In genomic region chr12:57452937-57453509, GRCh38 we compare ENCODE assay signal across 9 cellular contexts. TPM values are rescaled to one million over a fixed set of nuclear protein-coding genes. Genes with fewer than 3 reads are reported as not detected.
A peak's percentile ranks its signal among the peaks of the same experiment; 100 is the strongest.
DNase-seq lines count a peak whose midpoint lies in the region; ATAC-seq, FAIRE-seq and TF ChIP-seq lines count a peak whose summit lies in the region.
"Had no signal": no experiment of that assay in that cellular context is flagged by ENCODE, and none has a peak within 500 bp of the region (broad histone marks: within the 10 kb centered on the region; RNA-seq: fewer than 3 reads in every experiment).

No MANE protein-coding gene starts in this region.

- H3K27me3 ChIP-seq in HepG2 (ENCODE audit: control insufficient read depth in 1 of 2, insufficient read depth in 2 of 2, low read length in 2 of 2) = no peaks in the 10 kb centered on the region; a peak in 1 of 5 replicates

- TF ChIP-seq EP300 in HepG2 (IDR thresholded peaks at IDR 0.05; ENCODE audit: low read depth in 2 of 2, low read length in 2 of 2) (peak in 1 of 2 experiments; percentile 5; a peak in 1 of 4 replicates), HepG2 (CRISPR knock-in tag; IDR thresholded peaks at IDR 0.05; ENCODE audit: borderline replicate concordance) (0 out of 2 replicates have a peak, but pooled peaks have one; percentile 8)

- H3K36me3 Mint-ChIP-seq in T-helper 2 cell treated with Interferon-gamma antibody and Interleukin-4, amounts not matched to agents 5 μg/mL and 100 μg/mL, for 36 hours (ENCODE audit: low read depth) = no peaks in the 10 kb centered on the region

- in situ Hi-C loops in HepG2 (cut with HindIII; ENCODE audit: extremely low pct_ligation_motif_present, low pct_unique_long_range_greater_than_20kb) = loop anchor here (5.0 kb wide), 1 partner anchor 146 kb away; no protein-coding TSS in a partner anchor

- H3K27ac Mint-ChIP-seq in T-helper 2 cell treated with Interferon-gamma antibody and Interleukin-4, amounts not matched to agents 5 μg/mL and 100 μg/mL, for 36 hours = no peak overlapping the region

- WGBS in HepG2 (ENCODE audit: low lambda C conversion rate) = 24% methylated on average over 4 of the region's 7 CpGs

- TF ChIP-seq CTCF in C4-2B (conservative IDR thresholded peaks at IDR 0.05) = peak; percentile 95
- peak; percentile 98 for TF ChIP-seq CTCF in choroid plexus epithelial cell (conservative IDR thresholded peaks at IDR 0.05; ENCODE audit: low read depth, low read length)
- TF ChIP-seq CTCF in HepG2 (CRISPR knock-in tag; IDR thresholded peaks at IDR 0.05) = peak; percentile 98

- no peak overlapping the region for H3K9ac ChIP-seq in HepG2 (ENCODE audit: insufficient read depth, low read depth, low read length)

- no peaks in the 10 kb centered on the region for H3K36me3 ChIP-seq in HepG2 (replicated peaks in 1 of 2; ENCODE audit: control insufficient read depth in 1 of 2, insufficient read depth in 2 of 2, low read length in 2 of 2)

- peak; percentile 83 for FAIRE-seq in HepG2 (lab: Jason Lieb, UNC)

- H3K79me2 ChIP-seq in HepG2 (ENCODE audit: insufficient read depth, low read length) = peaks cover 15% of the 10 kb centered on the region

- no peaks in the 10 kb centered on the region for H3K9me3 Mint-ChIP-seq in T-helper 2 cell treated with Interferon-gamma antibody and Interleukin-4, amounts not matched to agents 5 μg/mL and 100 μg/mL, for 36 hours

- ATAC-seq in GM19463 (IDR thresholded peaks at IDR 0.05; ENCODE audit: unreplicated experiment) = peak; percentile 42
- ATAC-seq in HepG2 = peak; percentile 29
- ATAC-seq in HG03045 (IDR thresholded peaks at IDR 0.05; ENCODE audit: unreplicated experiment) = no peak

- peaks cover 9% of the 10 kb centered on the region for H3K4me1 Mint-ChIP-seq in T-helper 2 cell treated with Interferon-gamma antibody and Interleukin-4, amounts not matched to agents 5 μg/mL and 100 μg/mL, for 36 hours (ENCODE audit: low read depth)

- no TSS peak for BruUV-seq in HepG2 (replicated peaks; lab: Mats Ljungman, UMichigan)

- H3K27ac ChIP-seq in C4-2B (no peak overlapping the region), HepG2 (ENCODE audit: extremely low read length, insufficient read depth, low read length) (no peak overlapping the region)

- TF ChIP-seq RAD21 in HepG2 (CRISPR knock-in tag; IDR thresholded peaks at IDR 0.05) = peak; percentile 91

- no peaks in the 10 kb centered on the region for H3K27me3 Mint-ChIP-seq in T-helper 2 cell treated with Interferon-gamma antibody and Interleukin-4, amounts not matched to agents 5 μg/mL and 100 μg/mL, for 36 hours (ENCODE audit: low read depth)

- H3K9me3 ChIP-seq in HepG2 (ENCODE audit: low read length) = no peaks in the 10 kb centered on the region

- no peak overlapping the region for H3K4me3 Mint-ChIP-seq in T-helper 2 cell treated with Interferon-gamma antibody and Interleukin-4, amounts not matched to agents 5 μg/mL and 100 μg/mL, for 36 hours

- TF ChIP-seq POLR2A in HepG2 (IDR thresholded peaks at IDR 0.05; ENCODE audit: insufficient read depth in 1 of 2, low read depth in 2 of 2, low read length in 2 of 2) = no peak

- no peak overlapping the region for H3K4me3 ChIP-seq in choroid plexus epithelial cell (ENCODE audit: low read depth, low read length)
- 0 out of 6 replicates have a peak overlapping the region, but pooled peaks of 1 of the 3 experiments have one; percentile 3 for H3K4me3 ChIP-seq in HepG2 (replicated peaks in 1 of 3; ENCODE audit: insufficient read depth in 1 of 3, low read depth in 2 of 3, low read length in 3 of 3)

- CTCF ChIA-PET in HepG2 (lab: Yijun Ruan, JAX; ENCODE audit: low intra/inter-chr PET ratio, low total read pairs) = interaction anchor here (0.8 to 6.1 kb wide), 2 partner anchors 85 to 145 kb away, joined by 4 to 66 read pairs; no protein-coding TSS in a partner anchor

- H2AFZ ChIP-seq in HepG2 (ENCODE audit: low read length) = no peak overlapping the region

- H4K20me1 ChIP-seq in HepG2 (ENCODE audit: insufficient read depth, low read length) = no peaks in the 10 kb centered on the region

- intact Hi-C loops in HepG2 (cut with micrococcal nuclease; ENCODE audit: unreplicated experiment) = loop anchor here (1.0 to 10.0 kb wide), 5 partner anchors 18 to 698 kb away; partner anchors contain the start of gene PRIM1

- peak overlapping the region; percentile 80 for H3K4me2 ChIP-seq in HepG2 (ENCODE audit: low read depth, low read length)

- H3K4me1 ChIP-seq in HepG2 (ENCODE audit: insufficient read depth, low read length) = peaks cover 81% of the 10 kb centered on the region

- peak; percentile 71 for DNase-seq in NCI-H128 (lab: John Stamatoyannopoulos, UW; ENCODE audit: unreplicated experiment)
- peak; percentile 48 for DNase-seq in T-helper 2 cell treated with Interferon-gamma antibody and Interleukin-4, amounts not matched to agents 5 μg/mL and 100 μg/mL, for 36 hours (ENCODE audit: low spot score)
- peak; percentile 88 for DNase-seq in choroid plexus epithelial cell (ENCODE audit: low read depth)
- peak; percentile 73 for DNase-seq in HepG2 (ENCODE audit: low spot score)
- DNase-seq in stimulated activated CD4-positive, alpha-beta T cell treated with anti-CD3 and anti-CD28 coated beads, Interleukin-4, amount 100 ng/mL, for 48 hours (ENCODE audit: low read depth in 2 of 2) = peak; percentile 56 to 61

- POLR2A ChIA-PET in HepG2 (lab: Yijun Ruan, JAX) = interaction anchor here (0.8 to 6.4 kb wide), 9 partner anchors 11 to 145 kb away, joined by 3 to 99 read pairs (median 7); partner anchors contain the start of genes INHBC and R3HDM2

RNA-seq across cellular contexts. Expression of gene INHBE, which starts 2.1 kb away (rescaled TPM):
- total RNA-seq in HepG2 (2016; rRNA removed; fragmentation: Illumina TruSeq; extraction: Trizol) = 6.8 and 17.0 TPM in 2 replicates
- 1.4 and 1.9 TPM in 2 replicates for total RNA-seq in HepG2 (2016; cell fraction: cytosol; rRNA removed; fragmentation: Illumina TruSeq; extraction: Trizol; ENCODE audit: low read depth)
- 8.0 and 15.5 TPM in 2 replicates for total RNA-seq in HepG2 (2016; cell fraction: insoluble cytoplasmic fraction; rRNA removed; fragmentation: Illumina TruSeq; extraction: Trizol)
- total RNA-seq in HepG2 (2016; cell fraction: membrane; rRNA removed; fragmentation: Illumina TruSeq; extraction: Trizol) = 3.2 and 3.3 TPM in 2 replicates
- total RNA-seq in HepG2 (2016; cell fraction: nucleus; rRNA removed; fragmentation: Illumina TruSeq; extraction: Trizol) = 11.2 and 13.1 TPM in 2 replicates
- 32.0 and 55.8 TPM in 2 replicates for polyA plus RNA-seq in HepG2 (2011; rRNA removed)
- 39.2 and 45.0 TPM in 2 replicates for polyA plus RNA-seq in HepG2 (2011; cell fraction: cytosol; rRNA removed)
- 12.5 and 25.8 TPM in 2 replicates for polyA plus RNA-seq in HepG2 (2011; cell fraction: nucleus; rRNA removed)
- polyA plus RNA-seq in HepG2 (2012) = 16.9 and 62.2 TPM in 2 replicates
- 0.90 and 1.2 TPM in 2 replicates for polyA plus RNA-seq in HepG2 (2016; cell fraction: cytosol; fragmentation: Illumina TruSeq; extraction: Trizol; ENCODE audit: low read depth)
- 6.5 and 7.6 TPM in 2 replicates for polyA plus RNA-seq in HepG2 (2016; cell fraction: insoluble cytoplasmic fraction; fragmentation: Illumina TruSeq; extraction: Trizol; ENCODE audit: low read depth)
- polyA plus RNA-seq in HepG2 (2016; cell fraction: membrane; fragmentation: Illumina TruSeq; extraction: Trizol; ENCODE audit: low read depth) = 1.8 and 2.0 TPM in 2 replicates
- 16.9 and 17.1 TPM in 2 replicates for polyA plus RNA-seq in HepG2 (2016; cell fraction: nucleus; fragmentation: Illumina TruSeq; extraction: Trizol; ENCODE audit: insufficient read depth, low read depth)
- 0.51 and 61.0 TPM in 2 replicates for polyA minus RNA-seq in HepG2 (2011; rRNA and poly(A)+ RNA removed; ENCODE audit: low replicate concordance)
- 21.0 and 26.6 TPM in 2 replicates for polyA minus RNA-seq in HepG2 (2011; cell fraction: cytosol; rRNA and poly(A)+ RNA removed)
- 7.1 and 11.4 TPM in 2 replicates for polyA minus RNA-seq in HepG2 (2011; cell fraction: nucleus; rRNA and poly(A)+ RNA removed)
- total RNA-seq: pulmonary artery endothelial cell had no signal

RNA-seq across cellular contexts. Expression of gene GLI1, which starts 6.6 kb away (rescaled TPM):
- total RNA-seq in HepG2 (2016; rRNA removed; fragmentation: Illumina TruSeq; extraction: Trizol) = 0.20 TPM in 1 of 2 replicates, not detected in the other
- 0.53 TPM in 1 of 2 replicates, not detected in the other for total RNA-seq in HepG2 (2016; cell fraction: cytosol; rRNA removed; fragmentation: Illumina TruSeq; extraction: Trizol; ENCODE audit: low read depth)
- not detected in 2 replicates for total RNA-seq in HepG2 (2016; cell fraction: insoluble cytoplasmic fraction; rRNA removed; fragmentation: Illumina TruSeq; extraction: Trizol)
- not detected in 2 replicates for total RNA-seq in HepG2 (2016; cell fraction: membrane; rRNA removed; fragmentation: Illumina TruSeq; extraction: Trizol)
- not detected in 2 replicates for total RNA-seq in HepG2 (2016; cell fraction: nucleus; rRNA removed; fragmentation: Illumina TruSeq; extraction: Trizol)
- polyA plus RNA-seq in HepG2 (2011; rRNA removed) = 0.09 and 0.27 TPM in 2 replicates
- 0.06 and 0.07 TPM in 2 replicates for polyA plus RNA-seq in HepG2 (2011; cell fraction: cytosol; rRNA removed)
- polyA plus RNA-seq in HepG2 (2011; cell fraction: nucleus; rRNA removed) = 0.33 and 0.42 TPM in 2 replicates
- 0.55 TPM in 1 of 2 replicates, not detected in the other for polyA plus RNA-seq in HepG2 (2012)
- polyA plus RNA-seq in HepG2 (2016; cell fraction: cytosol; fragmentation: Illumina TruSeq; extraction: Trizol; ENCODE audit: low read depth) = not detected in 2 replicates
- 0.35 TPM in 1 of 2 replicates, not detected in the other for polyA plus RNA-seq in HepG2 (2016; cell fraction: insoluble cytoplasmic fraction; fragmentation: Illumina TruSeq; extraction: Trizol; ENCODE audit: low read depth)
- polyA plus RNA-seq in HepG2 (2016; cell fraction: membrane; fragmentation: Illumina TruSeq; extraction: Trizol; ENCODE audit: low read depth) = not detected in 2 replicates
- polyA plus RNA-seq in HepG2 (2016; cell fraction: nucleus; fragmentation: Illumina TruSeq; extraction: Trizol; ENCODE audit: insufficient read depth, low read depth) = 0.17 and 0.49 TPM in 2 replicates
- polyA minus RNA-seq in HepG2 (2011; rRNA and poly(A)+ RNA removed; ENCODE audit: low replicate concordance) = 2.5 TPM in 1 of 2 replicates, not detected in the other
- not detected in 2 replicates for polyA minus RNA-seq in HepG2 (2011; cell fraction: cytosol; rRNA and poly(A)+ RNA removed)
- polyA minus RNA-seq in HepG2 (2011; cell fraction: nucleus; rRNA and poly(A)+ RNA removed) = not detected in 2 replicates

RNA-seq across cellular contexts. Expression of gene INHBC, which starts 18.4 kb away (rescaled TPM):
- total RNA-seq in HepG2 (2016; rRNA removed; fragmentation: Illumina TruSeq; extraction: Trizol) = 1.5 and 1.8 TPM in 2 replicates
- 0.20 and 0.35 TPM in 2 replicates for total RNA-seq in HepG2 (2016; cell fraction: cytosol; rRNA removed; fragmentation: Illumina TruSeq; extraction: Trizol; ENCODE audit: low read depth)
- 1.3 and 1.7 TPM in 2 replicates for total RNA-seq in HepG2 (2016; cell fraction: insoluble cytoplasmic fraction; rRNA removed; fragmentation: Illumina TruSeq; extraction: Trizol)
- total RNA-seq in HepG2 (2016; cell fraction: membrane; rRNA removed; fragmentation: Illumina TruSeq; extraction: Trizol) = 1.1 TPM in 2 replicates
- 2.3 and 2.6 TPM in 2 replicates for total RNA-seq in HepG2 (2016; cell fraction: nucleus; rRNA removed; fragmentation: Illumina TruSeq; extraction: Trizol)
- 12.7 and 13.8 TPM in 2 replicates for polyA plus RNA-seq in HepG2 (2011; rRNA removed)
- 11.4 and 11.9 TPM in 2 replicates for polyA plus RNA-seq in HepG2 (2011; cell fraction: cytosol; rRNA removed)
- 4.8 and 6.4 TPM in 2 replicates for polyA plus RNA-seq in HepG2 (2011; cell fraction: nucleus; rRNA removed)
- polyA plus RNA-seq in HepG2 (2012) = 2.3 and 4.2 TPM in 2 replicates
- polyA plus RNA-seq in HepG2 (2016; cell fraction: cytosol; fragmentation: Illumina TruSeq; extraction: Trizol; ENCODE audit: low read depth) = 0.35 and 0.46 TPM in 2 replicates
- polyA plus RNA-seq in HepG2 (2016; cell fraction: insoluble cytoplasmic fraction; fragmentation: Illumina TruSeq; extraction: Trizol; ENCODE audit: low read depth) = 3.2 and 3.3 TPM in 2 replicates
- 1.3 and 1.4 TPM in 2 replicates for polyA plus RNA-seq in HepG2 (2016; cell fraction: membrane; fragmentation: Illumina TruSeq; extraction: Trizol; ENCODE audit: low read depth)
- polyA plus RNA-seq in HepG2 (2016; cell fraction: nucleus; fragmentation: Illumina TruSeq; extraction: Trizol; ENCODE audit: insufficient read depth, low read depth) = 4.0 and 4.8 TPM in 2 replicates
- polyA minus RNA-seq in HepG2 (2011; rRNA and poly(A)+ RNA removed; ENCODE audit: low replicate concordance) = 0.16 and 20.9 TPM in 2 replicates
- 4.8 and 4.9 TPM in 2 replicates for polyA minus RNA-seq in HepG2 (2011; cell fraction: cytosol; rRNA and poly(A)+ RNA removed)
- polyA minus RNA-seq in HepG2 (2011; cell fraction: nucleus; rRNA and poly(A)+ RNA removed) = 5.0 and 6.3 TPM in 2 replicates
- total RNA-seq: pulmonary artery endothelial cell had no signal

RNA-seq across cellular contexts. Expression of gene R3HDM2, which starts 22.2 kb away (rescaled TPM):
- total RNA-seq in HepG2 (2016; rRNA removed; fragmentation: Illumina TruSeq; extraction: Trizol) = 8.3 and 11.1 TPM in 2 replicates
- total RNA-seq in HepG2 (2016; cell fraction: cytosol; rRNA removed; fragmentation: Illumina TruSeq; extraction: Trizol; ENCODE audit: low read depth) = 5.7 and 8.8 TPM in 2 replicates
- total RNA-seq in HepG2 (2016; cell fraction: insoluble cytoplasmic fraction; rRNA removed; fragmentation: Illumina TruSeq; extraction: Trizol) = 6.4 and 10.3 TPM in 2 replicates
- 9.0 and 10.3 TPM in 2 replicates for total RNA-seq in HepG2 (2016; cell fraction: membrane; rRNA removed; fragmentation: Illumina TruSeq; extraction: Trizol)
- total RNA-seq in HepG2 (2016; cell fraction: nucleus; rRNA removed; fragmentation: Illumina TruSeq; extraction: Trizol) = 14.9 and 18.4 TPM in 2 replicates
- 23.5 and 26.2 TPM in 2 replicates for polyA plus RNA-seq in HepG2 (2011; rRNA removed)
- 7.3 and 10.4 TPM in 2 replicates for polyA plus RNA-seq in HepG2 (2011; cell fraction: cytosol; rRNA removed)
- 48.1 and 57.1 TPM in 2 replicates for polyA plus RNA-seq in HepG2 (2011; cell fraction: nucleus; rRNA removed)
- 13.7 and 15.9 TPM in 2 replicates for polyA plus RNA-seq in HepG2 (2012)
- 1.4 and 2.4 TPM in 2 replicates for polyA plus RNA-seq in HepG2 (2016; cell fraction: cytosol; fragmentation: Illumina TruSeq; extraction: Trizol; ENCODE audit: low read depth)
- polyA plus RNA-seq in HepG2 (2016; cell fraction: insoluble cytoplasmic fraction; fragmentation: Illumina TruSeq; extraction: Trizol; ENCODE audit: low read depth) = 10.8 and 11.3 TPM in 2 replicates
- 6.5 and 7.8 TPM in 2 replicates for polyA plus RNA-seq in HepG2 (2016; cell fraction: membrane; fragmentation: Illumina TruSeq; extraction: Trizol; ENCODE audit: low read depth)
- polyA plus RNA-seq in HepG2 (2016; cell fraction: nucleus; fragmentation: Illumina TruSeq; extraction: Trizol; ENCODE audit: insufficient read depth, low read depth) = 44.4 and 51.2 TPM in 2 replicates
- 10.6 and 21.3 TPM in 2 replicates for polyA minus RNA-seq in HepG2 (2011; rRNA and poly(A)+ RNA removed; ENCODE audit: low replicate concordance)
- 9.9 and 10.8 TPM in 2 replicates for polyA minus RNA-seq in HepG2 (2011; cell fraction: cytosol; rRNA and poly(A)+ RNA removed)
- 26.1 and 27.0 TPM in 2 replicates for polyA minus RNA-seq in HepG2 (2011; cell fraction: nucleus; rRNA and poly(A)+ RNA removed)

RNA-seq across cellular contexts. Expression of gene ARHGAP9, which starts 26.6 kb away (rescaled TPM):
- 0.18 TPM in 1 of 2 replicates, not detected in the other for total RNA-seq in HepG2 (2016; rRNA removed; fragmentation: Illumina TruSeq; extraction: Trizol)
- total RNA-seq in HepG2 (2016; cell fraction: cytosol; rRNA removed; fragmentation: Illumina TruSeq; extraction: Trizol; ENCODE audit: low read depth) = not detected in 2 replicates
- 0.32 TPM in 1 of 2 replicates, not detected in the other for total RNA-seq in HepG2 (2016; cell fraction: insoluble cytoplasmic fraction; rRNA removed; fragmentation: Illumina TruSeq; extraction: Trizol)
- total RNA-seq in HepG2 (2016; cell fraction: membrane; rRNA removed; fragmentation: Illumina TruSeq; extraction: Trizol) = not detected in 2 replicates
- total RNA-seq in HepG2 (2016; cell fraction: nucleus; rRNA removed; fragmentation: Illumina TruSeq; extraction: Trizol) = not detected in 2 replicates
- 0.95 and 1.2 TPM in 2 replicates for polyA plus RNA-seq in HepG2 (2011; rRNA removed)
- polyA plus RNA-seq in HepG2 (2011; cell fraction: cytosol; rRNA removed) = 0.33 and 0.40 TPM in 2 replicates
- 3.1 and 5.5 TPM in 2 replicates for polyA plus RNA-seq in HepG2 (2011; cell fraction: nucleus; rRNA removed)
- polyA plus RNA-seq in HepG2 (2012) = 0.39 and 0.55 TPM in 2 replicates
- not detected in 2 replicates for polyA plus RNA-seq in HepG2 (2016; cell fraction: cytosol; fragmentation: Illumina TruSeq; extraction: Trizol; ENCODE audit: low read depth)
- 0.17 TPM in 1 of 2 replicates, not detected in the other for polyA plus RNA-seq in HepG2 (2016; cell fraction: insoluble cytoplasmic fraction; fragmentation: Illumina TruSeq; extraction: Trizol; ENCODE audit: low read depth)
- 0.15 TPM in 1 of 2 replicates, not detected in the other for polyA plus RNA-seq in HepG2 (2016; cell fraction: membrane; fragmentation: Illumina TruSeq; extraction: Trizol; ENCODE audit: low read depth)
- 0.51 and 0.87 TPM in 2 replicates for polyA plus RNA-seq in HepG2 (2016; cell fraction: nucleus; fragmentation: Illumina TruSeq; extraction: Trizol; ENCODE audit: insufficient read depth, low read depth)
- polyA minus RNA-seq in HepG2 (2011; rRNA and poly(A)+ RNA removed; ENCODE audit: low replicate concordance) = 0.44 TPM in 1 of 2 replicates, not detected in the other
- polyA minus RNA-seq in HepG2 (2011; cell fraction: cytosol; rRNA and poly(A)+ RNA removed) = not detected in 2 replicates
- polyA minus RNA-seq in HepG2 (2011; cell fraction: nucleus; rRNA and poly(A)+ RNA removed) = 0.64 and 1.7 TPM in 2 replicates
